8 cellular contexts compared by ENCODE assay signal in the genomic region with DNA sequence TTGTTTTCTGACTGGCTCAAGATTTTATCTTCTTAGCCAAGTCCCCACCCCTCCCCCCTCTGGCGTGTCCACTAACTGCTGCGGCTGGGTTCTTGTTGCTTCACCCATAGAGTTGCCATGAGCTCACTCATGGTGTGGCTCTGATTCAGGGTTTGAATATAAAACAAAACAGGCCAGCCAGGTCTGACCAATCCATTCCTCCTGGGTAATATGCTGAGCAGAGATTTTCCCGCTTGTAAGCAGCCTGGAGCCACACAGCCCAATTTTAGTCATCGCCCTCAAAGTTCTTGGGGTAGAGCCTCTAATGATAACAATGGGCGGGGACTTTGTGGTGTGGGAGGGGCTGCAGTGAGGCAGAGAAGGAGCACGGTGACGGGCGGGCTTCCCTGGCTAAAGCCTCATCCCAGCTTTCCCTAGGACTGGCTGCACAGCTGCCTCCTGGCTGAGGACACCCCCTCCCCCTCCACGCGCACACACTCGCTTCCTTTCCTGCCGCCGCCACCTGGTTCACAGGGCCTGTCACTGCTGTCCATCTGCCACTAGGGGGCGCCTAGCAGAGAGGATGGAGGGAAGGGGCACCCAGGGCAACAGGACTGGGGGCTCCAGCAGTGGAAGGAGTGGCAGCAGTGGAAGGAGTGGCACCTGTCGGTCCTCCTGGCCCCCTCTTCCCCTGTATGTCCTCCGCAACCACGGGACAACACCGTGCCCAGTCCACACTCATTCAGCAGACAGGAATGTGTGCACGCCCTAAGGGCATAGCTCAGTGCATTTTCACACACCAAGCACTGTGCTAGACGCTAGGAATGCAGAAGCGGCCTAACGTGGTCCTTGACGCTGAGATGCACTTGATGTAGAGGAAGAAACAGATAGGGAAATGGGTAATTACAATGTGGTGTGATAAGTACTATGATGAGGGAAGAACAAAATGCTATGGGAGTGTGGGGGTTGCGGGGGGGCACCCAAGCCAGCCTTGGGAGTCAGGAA. TPM values are rescaled to one million over a fixed set of nuclear protein-coding genes. Genes with fewer than 3 reads are reported as not detected.
DNase-seq lines count a peak whose midpoint lies in the region; ATAC-seq and TF ChIP-seq lines count a peak whose summit lies in the region.

No MANE protein-coding gene starts in this region.

- H3K27ac Mint-ChIP-seq in activated CD4-positive, alpha-beta T cell treated with anti-CD3 and anti-CD28 coated beads, Interleukin-2, amount 10 ng/mL, durations not matched to agents 24 days and 14 days = no peak overlapping the region
- no peak overlapping the region for H3K27ac Mint-ChIP-seq in memory B cell

- H3K4me1 Mint-ChIP-seq in activated CD4-positive, alpha-beta T cell treated with anti-CD3 and anti-CD28 coated beads, Interleukin-2, amount 10 ng/mL, durations not matched to agents 24 days and 14 days = peaks cover 5% of the 10 kb centered on the region
- H3K4me1 Mint-ChIP-seq in memory B cell = peaks cover 12% of the 10 kb centered on the region

- ATAC-seq in DND-41 (ENCODE audit: insufficient read depth, low read depth) = peak; percentile 80
- ATAC-seq in memory B cell (ENCODE audit: low read depth) = peak; percentile 92
- no peak for ATAC-seq in GM18517 (IDR thresholded peaks at IDR 0.05; ENCODE audit: unreplicated experiment)

- H3K36me3 ChIP-seq in DND-41 (ENCODE audit: insufficient read depth, low read length) = peaks cover 8% of the 10 kb centered on the region; the same call in 1 of the 2 replicates
- no peaks in the 10 kb centered on the region for H3K36me3 ChIP-seq in GM23248 (ENCODE audit: low read depth)

- intact Hi-C loops in activated CD4-positive, alpha-beta T cell treated with anti-CD3 and anti-CD28 coated beads, Interleukin-2, amount 10 ng/mL, durations not matched to agents 24 days and 14 days (cut with micrococcal nuclease) = loop anchor here (1.0 to 10.0 kb wide), 5 partner anchors 26 to 420 kb away; a partner anchor contains a TSS

- H3K79me2 ChIP-seq in DND-41 (ENCODE audit: insufficient read depth, low read length) (no peaks in the 10 kb centered on the region), GM23248 (ENCODE audit: insufficient read depth) (no peaks in the 10 kb centered on the region)

- WGBS in GM23248 (ENCODE audit: low coverage in 1 of 2, low lambda C conversion rate in 2 of 2, missing lambda C conversion rate in 2 of 2), 2 experiments = 29 to 38% methylated on average over 10 to 19 of the region's 24 CpGs

- H3K4me2 ChIP-seq in DND-41 (ENCODE audit: insufficient read depth, low read length) (no peak overlapping the region), GM23248 (ENCODE audit: unreplicated experiment) (peak overlapping the region; percentile 52)

- H3K27ac ChIP-seq in DND-41 (ENCODE audit: low read length) (no peak overlapping the region), GM23248 (peak overlapping the region; percentile 80)

- H3K9ac ChIP-seq in DND-41 (ENCODE audit: low read depth, low read length) (no peak overlapping the region), GM23248 (peak overlapping the region; percentile 68)

- H3K27me3 Mint-ChIP-seq in activated CD4-positive, alpha-beta T cell treated with anti-CD3 and anti-CD28 coated beads, Interleukin-2, amount 10 ng/mL, durations not matched to agents 24 days and 14 days = no peaks in the 10 kb centered on the region
- no peaks in the 10 kb centered on the region for H3K27me3 Mint-ChIP-seq in memory B cell

- H2AFZ ChIP-seq in DND-41 (ENCODE audit: low read depth, low read length) = no peak overlapping the region
- H2AFZ ChIP-seq in GM23248 = no peak overlapping the region

- in situ Hi-C loops in GM23248 (cut with MboI) = loop anchor here (25.0 kb wide), 1 partner anchor 232 kb away; no protein-coding TSS in a partner anchor

- H3K27me3 ChIP-seq in DND-41 (ENCODE audit: insufficient read depth, low read length, poor library complexity) (no peaks in the 10 kb centered on the region), GM23248 (replicated peaks; ENCODE audit: insufficient read depth) (no peaks in the 10 kb centered on the region)

- no peaks in the 10 kb centered on the region for H3F3A ChIP-seq in GM23248 (ENCODE audit: insufficient read depth)

- peak; percentile 69 for TF ChIP-seq CTCF in DND-41 (IDR thresholded peaks at IDR 0.05; ENCODE audit: borderline replicate concordance, extremely low read depth, low read length, poor library complexity, severe bottlenecking)

- no peaks in the 10 kb centered on the region for H3K4me1 ChIP-seq in DND-41 (ENCODE audit: insufficient read depth, low read length)
- H3K4me1 ChIP-seq in GM23248 (ENCODE audit: insufficient read depth) = peaks cover 6% of the 10 kb centered on the region

- H3K9me3 ChIP-seq in DND-41 (ENCODE audit: insufficient read depth, low read length, severe bottlenecking) (no peaks in the 10 kb centered on the region), GM23248 (ENCODE audit: low read depth) (no peaks in the 10 kb centered on the region)

- H4K20me1 ChIP-seq in DND-41 (ENCODE audit: insufficient read depth, low read length) = no peaks in the 10 kb centered on the region
- H4K20me1 ChIP-seq in GM23248 (ENCODE audit: insufficient read depth) = no peaks in the 10 kb centered on the region

- DNase-seq in DND-41 = peak; percentile 52
- peak; percentile 94 for DNase-seq in GM23248
- DNase-seq in NCI-H2029 (lab: John Stamatoyannopoulos, UW) = peak; percentile 71
- peak; percentile 89 for DNase-seq in activated CD4-positive, alpha-beta T cell treated with anti-CD3 and anti-CD28 coated beads, Interleukin-2, amount 10 ng/mL, durations not matched to agents 24 days and 14 days
- DNase-seq in dermis microvascular lymphatic vessel endothelial cell (ENCODE audit: low read depth in 2 of 2) = peak; percentile 24 to 67
- peak; percentile 58 to 63 for DNase-seq in memory B cell (ENCODE audit: low spot score in 2 of 2)
- peak; percentile 34 to 72 (median 60) for DNase-seq in stimulated activated naive CD4-positive, alpha-beta T cell (lab: John Stamatoyannopoulos, UW)

- H3K4me3 ChIP-seq in DND-41 (ENCODE audit: low read depth in 1 of 2, low read length in 2 of 2) (no peak overlapping the region), GM23248 (no peak overlapping the region)

- no peak overlapping the region for H3K4me3 Mint-ChIP-seq in activated CD4-positive, alpha-beta T cell treated with anti-CD3 and anti-CD28 coated beads, Interleukin-2, amount 10 ng/mL, durations not matched to agents 24 days and 14 days
- no peak overlapping the region for H3K4me3 Mint-ChIP-seq in memory B cell

- peaks cover 15% of the 10 kb centered on the region for H3K36me3 Mint-ChIP-seq in activated CD4-positive, alpha-beta T cell treated with anti-CD3 and anti-CD28 coated beads, Interleukin-2, amount 10 ng/mL, durations not matched to agents 24 days and 14 days (ENCODE audit: low read depth)
- H3K36me3 Mint-ChIP-seq in memory B cell = peaks cover 6% of the 10 kb centered on the region

- no peaks in the 10 kb centered on the region for H3K9me2 ChIP-seq in GM23248 (ENCODE audit: insufficient read depth)

- H3K9me3 Mint-ChIP-seq in activated CD4-positive, alpha-beta T cell treated with anti-CD3 and anti-CD28 coated beads, Interleukin-2, amount 10 ng/mL, durations not matched to agents 24 days and 14 days = no peaks in the 10 kb centered on the region
- no peaks in the 10 kb centered on the region for H3K9me3 Mint-ChIP-seq in memory B cell

RNA-seq across cellular contexts. Expression of a gene that starts 26.8 kb away (rescaled TPM):
- total RNA-seq in GM23248 (2014; rRNA removed; shearing (Covaris generic)) = 76.7 and 96.9 TPM in 2 replicates
- 87.7 and 92.1 TPM in 2 replicates for polyA plus RNA-seq in GM23248 (2016; fragmentation: Nextera tagmentation; extraction: Ambion mirVana)
- 112 and 115 TPM in 2 replicates for total RNA-seq in activated CD4-positive, alpha-beta T cell treated with anti-CD3 and anti-CD28 coated beads, Interleukin-2, amount 10 ng/mL, durations not matched to agents 24 days and 14 days
- 21.1 and 23.0 TPM in 2 replicates for total RNA-seq in dermis microvascular lymphatic vessel endothelial cell
